In genomic region chr22:42273855-42274451, GRCh38 we compare ENCODE assay signal across 18 cellular contexts. TPM values are rescaled to one million over a fixed set of nuclear protein-coding genes. Genes with fewer than 3 reads are reported as not detected.
DNase-seq lines count a peak whose midpoint lies in the region; TF ChIP-seq lines count a peak whose summit lies in the region.
"Had no signal": no experiment of that assay in that cellular context is flagged by ENCODE, and none has a peak within 500 bp of the region (broad histone marks: within the 10 kb centered on the region; RNA-seq: fewer than 3 reads in every experiment).

No MANE protein-coding gene starts in this region.

- POLR2A ChIA-PET in activated CD4-positive, alpha-beta T cell treated with anti-CD3 and anti-CD28 coated beads, Interleukin-2, amount 10 ng/mL, durations not matched to agents 7 days and 5 days (lab: Charles Lee), result no interaction called here
- POLR2A ChIA-PET in RWPE1 (lab: Yijun Ruan, JAX; ENCODE audit: low non-redundant PET), result no interaction called here

- H3K4me1 ChIP-seq in mesenchymal stem cell (ENCODE audit: control insufficient read depth, insufficient read depth, low read depth, low read length), result peaks cover 10% of the 10 kb centered on the region
- H3K4me1 ChIP-seq in colonic mucosa, result peaks cover 10% of the 10 kb centered on the region

- H3K36me3 ChIP-seq in mesenchymal stem cell (ENCODE audit: control insufficient read depth in 1 of 2, insufficient read depth in 2 of 2, low read depth in 1 of 2, low read length in 2 of 2), result no peaks in the 10 kb centered on the region
- H3K36me3 ChIP-seq in colonic mucosa, result no peaks in the 10 kb centered on the region
- H3K36me3 ChIP-seq: neutrophil, stomach had no signal

- H3K4me3 ChIP-seq in mesenchymal stem cell (ENCODE audit: insufficient read depth in 1 of 2, low read depth in 1 of 2, low read length in 2 of 2) (no peak overlapping the region), colonic mucosa (no peak overlapping the region)
- H3K4me3 ChIP-seq: stomach had no signal

- H3K4me1 Mint-ChIP-seq in activated CD4-positive, alpha-beta T cell treated with anti-CD3 and anti-CD28 coated beads, Interleukin-2, amount 10 ng/mL, durations not matched to agents 7 days and 5 days, result peaks cover 10% of the 10 kb centered on the region
- H3K4me1 Mint-ChIP-seq in type B pancreatic cell (ENCODE audit: unreplicated experiment) (peaks cover 28% of the 10 kb centered on the region), HFFc6 (ENCODE audit: low read depth) (peaks cover 4% of the 10 kb centered on the region)

- H2BK15ac ChIP-seq in mesenchymal stem cell (ENCODE audit: low read depth, poor library complexity, severe bottlenecking), result no peak overlapping the region

- no peak overlapping the region for H4K91ac ChIP-seq in mesenchymal stem cell (ENCODE audit: low read length)

- no peaks in the 10 kb centered on the region for H3K36me3 Mint-ChIP-seq in activated CD4-positive, alpha-beta T cell treated with anti-CD3 and anti-CD28 coated beads, Interleukin-2, amount 10 ng/mL, durations not matched to agents 7 days and 5 days (ENCODE audit: low read depth)
- H3K36me3 Mint-ChIP-seq in type B pancreatic cell (peaks cover 4% of the 10 kb centered on the region), HFFc6 (ENCODE audit: low read depth) (no peaks in the 10 kb centered on the region)

- no peak overlapping the region for H3K23ac ChIP-seq in mesenchymal stem cell (ENCODE audit: low read length in 2 of 2)

- H3K4me3 Mint-ChIP-seq in activated CD4-positive, alpha-beta T cell treated with anti-CD3 and anti-CD28 coated beads, Interleukin-2, amount 10 ng/mL, durations not matched to agents 7 days and 5 days, result no peak overlapping the region
- H3K4me3 Mint-ChIP-seq in type B pancreatic cell, result peak overlapping the region; percentile 75
- no peak overlapping the region for H3K4me3 Mint-ChIP-seq in HFFc6
- H3K4me3 Mint-ChIP-seq: activated CD8-positive, alpha-beta T cell treated with anti-CD3 and anti-CD28 coated beads, Interleukin-2, amount 10 ng/mL, durations not matched to agents 7 days and 5 days had no signal

- CTCF ChIA-PET in activated CD4-positive, alpha-beta T cell treated with anti-CD3 and anti-CD28 coated beads, Interleukin-2, amount 10 ng/mL, durations not matched to agents 7 days and 5 days (lab: Charles Lee), result interaction anchor here (1.4 to 1.8 kb wide), 2 partner anchors 11 to 13 kb away, joined by 4 to 6 read pairs; no protein-coding TSS in a partner anchor
- CTCF ChIA-PET in RWPE1 (lab: Yijun Ruan, JAX), result no interaction called here

- H3K9ac ChIP-seq in mesenchymal stem cell (ENCODE audit: low read length) (no peak overlapping the region), colonic mucosa (ENCODE audit: low read depth in 2 of 2, low read length in 2 of 2) (no peak overlapping the region)

- no peak overlapping the region for H3K14ac ChIP-seq in mesenchymal stem cell (ENCODE audit: low read length in 2 of 2)

- H3K9me3 Mint-ChIP-seq in activated CD4-positive, alpha-beta T cell treated with anti-CD3 and anti-CD28 coated beads, Interleukin-2, amount 10 ng/mL, durations not matched to agents 7 days and 5 days, result no peaks in the 10 kb centered on the region
- H3K9me3 Mint-ChIP-seq in type B pancreatic cell, result no peaks in the 10 kb centered on the region
- no peaks in the 10 kb centered on the region for H3K9me3 Mint-ChIP-seq in HFFc6

- no peaks in the 10 kb centered on the region for H3K27me3 Mint-ChIP-seq in activated CD4-positive, alpha-beta T cell treated with anti-CD3 and anti-CD28 coated beads, Interleukin-2, amount 10 ng/mL, durations not matched to agents 7 days and 5 days
- H3K27me3 Mint-ChIP-seq in type B pancreatic cell (peaks cover 10% of the 10 kb centered on the region), HFFc6 (ENCODE audit: insufficient read depth) (peaks cover 13% of the 10 kb centered on the region)

- H2BK120ac ChIP-seq in mesenchymal stem cell (ENCODE audit: low read depth, low read length), result no peak overlapping the region

- no peak overlapping the region for H4K8ac ChIP-seq in mesenchymal stem cell (ENCODE audit: low read length)

- no peak overlapping the region for H3K4me2 ChIP-seq in mesenchymal stem cell (ENCODE audit: low read length, poor library complexity, severe bottlenecking)

- H3K27me3 ChIP-seq in mesenchymal stem cell (ENCODE audit: control insufficient read depth in 1 of 2, insufficient read depth in 1 of 2, low read length in 2 of 2), result peaks cover 0 to 21% of the 10 kb centered on the region in 2 experiments
- no peaks in the 10 kb centered on the region for H3K27me3 ChIP-seq in colonic mucosa
- H3K27me3 ChIP-seq: stomach had no signal

- no peak overlapping the region for H3K4ac ChIP-seq in mesenchymal stem cell (ENCODE audit: low read depth in 1 of 2, low read length in 2 of 2)

- intact Hi-C loops in colonic mucosa (cut with DNase I), result no loop called here

- no peak overlapping the region for H2BK5ac ChIP-seq in mesenchymal stem cell (ENCODE audit: low read depth, low read length, poor library complexity, severe bottlenecking)

- peak overlapping the region; percentile 2 for H3K27ac Mint-ChIP-seq in activated CD4-positive, alpha-beta T cell treated with anti-CD3 and anti-CD28 coated beads, Interleukin-2, amount 10 ng/mL, durations not matched to agents 7 days and 5 days
- H3K27ac Mint-ChIP-seq in type B pancreatic cell (peak overlapping the region; percentile 80), HFFc6 (no peak overlapping the region)
- H3K27ac Mint-ChIP-seq: activated CD8-positive, alpha-beta T cell treated with anti-CD3 and anti-CD28 coated beads, Interleukin-2, amount 10 ng/mL, durations not matched to agents 7 days and 5 days had no signal

- DNase-seq in activated CD4-positive, alpha-beta T cell treated with anti-CD3 and anti-CD28 coated beads, Interleukin-2, amount 10 ng/mL, durations not matched to agents 7 days and 5 days, result no peak
- DNase-seq in activated CD4-positive, alpha-beta T cell treated with anti-CD3 and anti-CD28 coated beads, Interleukin-2, amount 50 U/mL, for 1 hour, result no peak
- DNase-seq in RWPE1 (ENCODE audit: low spot score) (no peak), mesenchymal stem cell (peak; percentile 4), type B pancreatic cell (ENCODE audit: extremely low spot score, unreplicated experiment) (peak; percentile 66), HFFc6 (no peak), superior temporal gyrus (ENCODE audit: extremely low spot score) (no peak), colonic mucosa (no peak)
- DNase-seq: ACHN; activated CD8-positive, alpha-beta T cell treated with anti-CD3 and anti-CD28 coated beads, Interleukin-2, amount 10 ng/mL, durations not matched to agents 7 days and 5 days; activated effector memory CD4-positive, alpha-beta T cell treated with Interleukin-2 at 50 U/mL for 16 hours; anterior cingulate cortex; left ventricle myocardium superior; NCI-H2029; SHP77 treated with DMSO at 0.1 percent for 48 hours; stomach; T1000 had no signal

- H3K79me1 ChIP-seq in mesenchymal stem cell (replicated peaks; ENCODE audit: low read length, poor library complexity, severe bottlenecking), result no peaks in the 10 kb centered on the region

- H3K27ac ChIP-seq in RWPE1, result peak overlapping the region; percentile 31
- no peak overlapping the region for H3K27ac ChIP-seq in mesenchymal stem cell (ENCODE audit: low read length, poor library complexity, severe bottlenecking)
- H3K27ac ChIP-seq in colonic mucosa, result no peak overlapping the region
- H3K27ac ChIP-seq: neutrophil, stomach had no signal

- H3K18ac ChIP-seq in mesenchymal stem cell (ENCODE audit: low read depth in 1 of 2, low read length in 2 of 2), result no peak overlapping the region

- H2AFZ ChIP-seq in mesenchymal stem cell (ENCODE audit: low read depth, low read length), result peak overlapping the region; percentile 47

- TF ChIP-seq CTCF in RWPE1 (conservative IDR thresholded peaks at IDR 0.05; ENCODE audit: low read depth) (no peak), type B pancreatic cell (conservative IDR thresholded peaks at IDR 0.05) (no peak), HFFc6 (IDR thresholded peaks at IDR 0.05) (no peak), colonic mucosa (IDR thresholded peaks at IDR 0.05) (no peak)

- H2BK12ac ChIP-seq in mesenchymal stem cell (ENCODE audit: low read length in 2 of 2), result no peak overlapping the region

- H2AK5ac ChIP-seq in mesenchymal stem cell (ENCODE audit: low read length, severe bottlenecking), result no peak overlapping the region

- H3K9me3 ChIP-seq in mesenchymal stem cell (ENCODE audit: control insufficient read depth, low read length) (no peaks in the 10 kb centered on the region), colonic mucosa (no peaks in the 10 kb centered on the region)
- H3K9me3 ChIP-seq: neutrophil, stomach had no signal

- WGBS in mesenchymal stem cell, result 23% methylated on average over 13 of the region's 13 CpGs

RNA-seq across cellular contexts. Expression of gene TCF20, which starts 3.5 kb away (rescaled TPM):
- total RNA-seq in activated CD4-positive, alpha-beta T cell treated with anti-CD3 and anti-CD28 coated beads, Interleukin-2, amount 10 ng/mL, durations not matched to agents 7 days and 5 days, result 10 to 100 TPM; 82.1 to 87.1 TPM
- 11.3 TPM for polyA plus RNA-seq in mesenchymal stem cell (2013, experiment 1 of 2)
- 11.0 TPM for polyA plus RNA-seq in mesenchymal stem cell (2013, experiment 2 of 2)
- 56.5 and 65.1 TPM in 2 replicates for total RNA-seq in type B pancreatic cell (ENCODE audit: low replicate concordance)
- 10 to 100 TPM; 26.7 to 33.4 (median 30.1) TPM for total RNA-seq in HFFc6 (2021; fragmentation: NEBNext Ultra II Directional; extraction: Animal tissue kit (Norgen Biotek cat#: 25700))
- total RNA-seq in colonic mucosa, result 10 to 100 TPM; 52.9 to 62.0 TPM

Comparison
In these comparisons a context has a peak if more than half of its experiments do, and no peak if none do; other contexts are left out.
1. DNase-seq: peak in mesenchymal stem cell (single experiment) and type B pancreatic cell (single experiment); none in activated CD4-positive, alpha-beta T cell treated with anti-CD3 and anti-CD28 coated beads, Interleukin-2, amount 10 ng/mL, durations not matched to agents 7 days and 5 days (single experiment), activated CD4-positive, alpha-beta T cell treated with anti-CD3 and anti-CD28 coated beads, Interleukin-2, amount 50 U/mL, for 1 hour (single experiment), RWPE1 (single experiment), HFFc6 (single experiment), superior temporal gyrus (single experiment) and colonic mucosa (single experiment).